Comparison of ENCODE assay signal across 1 cellular context in genomic region chr3:50345008-50345407, GRCh38.
TF ChIP-seq lines count a peak whose summit lies in the region.

No MANE protein-coding gene starts in this region.

TF ChIP-seq in HepG2, 621 proteins besides CTCF, POLR2A, EP300 and RAD21:
- TF ChIP-seq AHR (CRISPR knock-in tag; IDR thresholded peaks at IDR 0.05) = no peak
- TF ChIP-seq SMARCC2 (IDR thresholded peaks at IDR 0.05) = no peak
- TF ChIP-seq ARID4A (CRISPR knock-in tag; IDR thresholded peaks at IDR 0.05; ENCODE audit: borderline replicate concordance) = no peak
- no peak for TF ChIP-seq SIN3B (IDR thresholded peaks at IDR 0.05; ENCODE audit: low read length)
